20 cellular contexts compared by ENCODE assay signal in genomic region chr19:17455308-17455707, GRCh38. TPM values are rescaled to one million over a fixed set of nuclear protein-coding genes. Genes with fewer than 3 reads are reported as not detected.
A peak's percentile ranks its signal among the peaks of the same experiment; 100 is the strongest.
DNase-seq lines count a peak whose midpoint lies in the region; ATAC-seq and TF ChIP-seq lines count a peak whose summit lies in the region.
"Had no signal": no experiment of that assay in that cellular context is flagged by ENCODE, and none has a peak within 500 bp of the region (broad histone marks: within the 10 kb centered on the region; RNA-seq: fewer than 3 reads in every experiment).

No MANE protein-coding gene starts in this region.

- TF ChIP-seq CTCF in breast epithelium (IDR thresholded peaks at IDR 0.05) = no peak
- TF ChIP-seq CTCF in MCF 10A (IDR thresholded peaks at IDR 0.05; ENCODE audit: unreplicated experiment) = no peak
- TF ChIP-seq CTCF in WTC11 (IDR thresholded peaks at IDR 0.05) = no peak
- no peak for TF ChIP-seq CTCF in osteoblast (IDR thresholded peaks at IDR 0.05; ENCODE audit: extremely low read depth, low read depth, low read length)

- DNase-seq in breast epithelium (ENCODE audit: low spot score in 2 of 2) (no peak), MCF 10A (ENCODE audit: unreplicated experiment) (no peak), WTC11 (ENCODE audit: low spot score) (no peak), osteoblast (ENCODE audit: insufficient read length, low spot score, missing footprints) (peak; percentile 18), glomerular visceral epithelial cell (ENCODE audit: extremely low spot score) (no peak), NCI-H524 (lab: John Stamatoyannopoulos, UW) (no peak)
- DNase-seq in activated CD4-positive, alpha-beta T cell treated with anti-CD3 and anti-CD28 coated beads for 36 hours = no peak
- DNase-seq: Calu3; CD8-positive, alpha-beta T cell; GF-D8; IMR-90 had no signal

- H3K27ac ChIP-seq in breast epithelium (no peak overlapping the region), osteoblast (ENCODE audit: low read depth, low read length) (no peak overlapping the region)
- H3K27ac ChIP-seq: 22Rv1; BLaER1 treated with 17β-estradiol and CSF1 and Interleukin-3, amounts not matched to agents 10 nM and 100 nM; GM23248; HL-60 had no signal

- TF ChIP-seq POLR2A in breast epithelium (IDR thresholded peaks at IDR 0.05) = no peak

- H3K9me3 Mint-ChIP-seq in MCF 10A (ENCODE audit: unreplicated experiment) (no peaks in the 10 kb centered on the region), WTC11 (peaks cover 5% of the 10 kb centered on the region)
- H3K9me3 Mint-ChIP-seq in activated CD4-positive, alpha-beta T cell treated with anti-CD3 and anti-CD28 coated beads for 36 hours (ENCODE audit: low read depth) = no peaks in the 10 kb centered on the region
- H3K9me3 Mint-ChIP-seq: CD8-positive, alpha-beta T cell had no signal

- H3K36me3 Mint-ChIP-seq in MCF 10A (ENCODE audit: insufficient read depth, unreplicated experiment) = no peaks in the 10 kb centered on the region
- H3K36me3 Mint-ChIP-seq in WTC11 = no peaks in the 10 kb centered on the region
- no peaks in the 10 kb centered on the region for H3K36me3 Mint-ChIP-seq in activated CD4-positive, alpha-beta T cell treated with anti-CD3 and anti-CD28 coated beads for 36 hours (ENCODE audit: low read depth)
- H3K36me3 Mint-ChIP-seq: CD8-positive, alpha-beta T cell had no signal

- no TSS peak for BruUV-seq in MCF 10A (replicated peaks; lab: Mats Ljungman, UMichigan)

- peaks cover 0 to 25% of the 10 kb centered on the region in 2 donors for H3K27me3 ChIP-seq in breast epithelium
- H3K27me3 ChIP-seq in iPS-15b (ENCODE audit: control insufficient read depth, insufficient read depth, low read length) = peaks cover 35% of the 10 kb centered on the region
- H3K27me3 ChIP-seq in osteoblast (ENCODE audit: insufficient read depth, low read length) = peaks cover 31% of the 10 kb centered on the region

- no peaks in the 10 kb centered on the region for H4K20me1 ChIP-seq in osteoblast (ENCODE audit: insufficient read depth, low read length)
- H4K20me1 ChIP-seq: BLaER1 treated with 17β-estradiol and CSF1 and Interleukin-3, amounts not matched to agents 10 nM and 100 nM had no signal

- CTCF ChIA-PET in MCF 10A (lab: Yijun Ruan, JAX) (interaction anchor here (0.5 to 1.3 kb wide), 5 partner anchors 10 to 319 kb away, joined by 3 to 4 read pairs (median 4); no protein-coding TSS in a partner anchor), WTC11 (lab: Charles Lee) (interaction anchor here (1.0 to 2.0 kb wide), 13 partner anchors 11 to 221 kb away, joined by 3 to 21 read pairs (median 5); no protein-coding TSS in a partner anchor)
- CTCF ChIA-PET in activated CD4-positive, alpha-beta T cell treated with anti-CD3 and anti-CD28 coated beads for 36 hours (lab: Charles Lee) = interaction anchor here (0.5 to 1.6 kb wide), 2 partner anchors 14 to 366 kb away, joined by 3 to 6 read pairs; partner anchors contain the start of gene INSL3

- ATAC-seq in WTC11 = no peak
- ATAC-seq in activated CD4-positive, alpha-beta T cell treated with anti-CD3 and anti-CD28 coated beads for 36 hours = no peak
- ATAC-seq: CD8-positive, alpha-beta T cell had no signal

- POLR2A ChIA-PET in MCF 10A (lab: Yijun Ruan, JAX) (no interaction called here), WTC11 (lab: Charles Lee) (no interaction called here)
- POLR2A ChIA-PET in activated CD4-positive, alpha-beta T cell treated with anti-CD3 and anti-CD28 coated beads for 36 hours (lab: Charles Lee) = no interaction called here

- H3K9ac ChIP-seq in iPS-15b (ENCODE audit: low read depth, low read length) = no peak overlapping the region
- H3K9ac ChIP-seq: GM23248 had no signal

- peaks cover under 1% of the 10 kb centered on the region for H3K4me1 Mint-ChIP-seq in MCF 10A (ENCODE audit: insufficient read depth, unreplicated experiment)
- peaks cover 14% of the 10 kb centered on the region for H3K4me1 Mint-ChIP-seq in WTC11
- H3K4me1 Mint-ChIP-seq in activated CD4-positive, alpha-beta T cell treated with anti-CD3 and anti-CD28 coated beads for 36 hours = peaks cover 14% of the 10 kb centered on the region

- no peak overlapping the region for H3K27ac Mint-ChIP-seq in MCF 10A (ENCODE audit: low read depth, unreplicated experiment)
- no peak overlapping the region for H3K27ac Mint-ChIP-seq in WTC11
- H3K27ac Mint-ChIP-seq in activated CD4-positive, alpha-beta T cell treated with anti-CD3 and anti-CD28 coated beads for 36 hours = no peak overlapping the region
- H3K27ac Mint-ChIP-seq: CD8-positive, alpha-beta T cell had no signal

- H3K9me3 ChIP-seq in breast epithelium = no peaks in the 10 kb centered on the region
- no peaks in the 10 kb centered on the region for H3K9me3 ChIP-seq in iPS-15b (ENCODE audit: control insufficient read depth, insufficient read depth, low read length)
- no peaks in the 10 kb centered on the region for H3K9me3 ChIP-seq in osteoblast (ENCODE audit: low read depth, low read length)
- H3K9me3 ChIP-seq: HAP-1 had no signal

- H2AFZ ChIP-seq in osteoblast (ENCODE audit: low read length) = no peak overlapping the region
- H2AFZ ChIP-seq: GM23248 had no signal

- H3K4me1 ChIP-seq in breast epithelium (no peaks in the 10 kb centered on the region), iPS-15b (ENCODE audit: control insufficient read depth, insufficient read depth, low read length) (no peaks in the 10 kb centered on the region), osteoblast (ENCODE audit: insufficient read depth, low read length) (no peaks in the 10 kb centered on the region)
- H3K4me1 ChIP-seq: HAP-1 had no signal

- H3K79me2 ChIP-seq in osteoblast (ENCODE audit: insufficient read depth, low read length) = no peaks in the 10 kb centered on the region

- intact Hi-C loops in breast epithelium (cut with DNase I; ENCODE audit: low total_unique reads) = no loop called here
- intact Hi-C loops in MCF 10A (cut with micrococcal nuclease) = no loop called here
- intact Hi-C loops in activated CD4-positive, alpha-beta T cell treated with anti-CD3 and anti-CD28 coated beads for 36 hours (cut with DNase I, micrococcal nuclease) = no loop called here

- H3K4me3 ChIP-seq in breast epithelium = peak overlapping the region in 2 of 3 donors; percentile 10 to 21
- H3K4me3 ChIP-seq in iPS-15b (ENCODE audit: low read depth, low read length) = peak overlapping the region; percentile 56
- no peak overlapping the region for H3K4me3 ChIP-seq in osteoblast (ENCODE audit: insufficient read depth, low read length)
- H3K4me3 ChIP-seq: BLaER1 treated with 17β-estradiol and CSF1 and Interleukin-3, amounts not matched to agents 10 nM and 100 nM; GM23248; HAP-1; K562 had no signal

- H3K36me3 ChIP-seq in breast epithelium (no peaks in the 10 kb centered on the region), iPS-15b (ENCODE audit: control insufficient read depth, insufficient read depth, low read length) (no peaks in the 10 kb centered on the region), osteoblast (ENCODE audit: insufficient read depth, low read length) (no peaks in the 10 kb centered on the region)
- H3K36me3 ChIP-seq: BLaER1 treated with 17β-estradiol and CSF1 and Interleukin-3, amounts not matched to agents 10 nM and 100 nM; HAP-1 had no signal

- no peak overlapping the region for H3K4me2 ChIP-seq in osteoblast (ENCODE audit: insufficient read depth, low read length)

- H3K4me3 Mint-ChIP-seq in MCF 10A (ENCODE audit: unreplicated experiment) = no peak overlapping the region
- peak overlapping the region; percentile 59 for H3K4me3 Mint-ChIP-seq in WTC11
- no peak overlapping the region for H3K4me3 Mint-ChIP-seq in activated CD4-positive, alpha-beta T cell treated with anti-CD3 and anti-CD28 coated beads for 36 hours
- H3K4me3 Mint-ChIP-seq: CD8-positive, alpha-beta T cell had no signal

- no peaks in the 10 kb centered on the region for H3K27me3 Mint-ChIP-seq in MCF 10A (ENCODE audit: insufficient read depth, unreplicated experiment)
- H3K27me3 Mint-ChIP-seq in WTC11 (ENCODE audit: low read depth) = peaks cover 61% of the 10 kb centered on the region
- H3K27me3 Mint-ChIP-seq in activated CD4-positive, alpha-beta T cell treated with anti-CD3 and anti-CD28 coated beads for 36 hours = peaks cover 32% of the 10 kb centered on the region

TF ChIP-seq in WTC11, 78 proteins besides CTCF, POLR2A, EP300 and RAD21 (continues in another document):
- TF ChIP-seq TEAD1 (CRISPR knock-in tag; IDR thresholded peaks at IDR 0.05) = no peak
- no peak for TF ChIP-seq USF1 (CRISPR knock-in tag; IDR thresholded peaks at IDR 0.05)
- TF ChIP-seq ZNF423 (CRISPR knock-in tag; IDR thresholded peaks at IDR 0.05) = no peak
- TF ChIP-seq ZNF121 (CRISPR knock-in tag; IDR thresholded peaks at IDR 0.05) = peak; percentile 94
- TF ChIP-seq GRHL2 (CRISPR knock-in tag; IDR thresholded peaks at IDR 0.05; ENCODE audit: insufficient replicate concordance, severe bottlenecking) = no peak

RNA-seq across cellular contexts. Expression of gene NXNL1, which starts 5.4 kb away (rescaled TPM):
- under 1 TPM in 1 of 3 donors, not detected in 2; 0.64 TPM for total RNA-seq in breast epithelium
- not detected in 2 replicates for total RNA-seq in MCF 10A (2022)
- not detected in 3 replicates for total RNA-seq in WTC11 (2021)
- not detected in 2 replicates for total RNA-seq in osteoblast
- not detected for total RNA-seq in activated CD4-positive, alpha-beta T cell treated with anti-CD3 and anti-CD28 coated beads for 36 hours
- total RNA-seq: A673; Calu3; CD8-positive, alpha-beta T cell; GM23248; HT1080; IMR-90; K562 had no signal

RNA-seq across cellular contexts. Expression of gene TMEM221, which starts 6.8 kb away (rescaled TPM):
- total RNA-seq in breast epithelium (under 1 TPM; 0.33 to 0.73 (median 0.64) TPM), MCF 10A (2022) (not detected in 2 replicates), WTC11 (2021) (1.2 to 2.9 TPM (median 2.3 TPM) in 3 replicates), osteoblast (not detected in 2 replicates)
- not detected for total RNA-seq in activated CD4-positive, alpha-beta T cell treated with anti-CD3 and anti-CD28 coated beads for 36 hours
- total RNA-seq: A673; CD8-positive, alpha-beta T cell; HT1080; IMR-90; K562 had no signal

RNA-seq across cellular contexts. Expression of gene SLC27A1, which starts 15.0 kb away (rescaled TPM):
- total RNA-seq in breast epithelium = 10 to 100 TPM; 32.4 to 35.4 (median 34.8) TPM
- 3.4 and 5.0 TPM in 2 replicates for total RNA-seq in MCF 10A (2022)
- total RNA-seq in WTC11 (2021) = 8.6 to 12.1 TPM (median 10.1 TPM) in 3 replicates
- 47.4 and 64.4 TPM in 2 replicates for total RNA-seq in osteoblast
- total RNA-seq in activated CD4-positive, alpha-beta T cell treated with anti-CD3 and anti-CD28 coated beads for 36 hours = 1 to 10 TPM; 2.2 to 2.7 TPM

RNA-seq across cellular contexts. Expression of gene MVB12A, which starts 35.5 kb away (rescaled TPM):
- 10 to 100 TPM; 51.5 to 76.4 (median 74.1) TPM for total RNA-seq in breast epithelium
- total RNA-seq in MCF 10A (2022) = 47.7 and 51.1 TPM in 2 replicates
- 58.7 to 78.6 TPM (median 70.8 TPM) in 3 replicates for total RNA-seq in WTC11 (2021)
- total RNA-seq in osteoblast = 41.3 and 50.7 TPM in 2 replicates
- 10 to 100 TPM; 27.6 to 32.6 TPM for total RNA-seq in activated CD4-positive, alpha-beta T cell treated with anti-CD3 and anti-CD28 coated beads for 36 hours

RNA-seq across cellular contexts. Expression of gene BST2, which starts 49.9 kb away (rescaled TPM):
- total RNA-seq in breast epithelium (100 to 1,000 TPM in 2 of 3 donors, 10 to 100 TPM in 1; 90.1 to 131 (median 127) TPM), MCF 10A (2022) (19.6 and 24.8 TPM in 2 replicates), WTC11 (2021) (22.8 to 67.7 TPM (median 61.1 TPM) in 3 replicates), osteoblast (10.1 and 13.8 TPM in 2 replicates)
- total RNA-seq in activated CD4-positive, alpha-beta T cell treated with anti-CD3 and anti-CD28 coated beads for 36 hours = 10 to 100 TPM; 62.0 to 70.7 TPM
- total RNA-seq: GM23248, HT1080 had no signal
